Comparison of ENCODE assay signal across 17 cellular contexts in the genomic region with DNA sequence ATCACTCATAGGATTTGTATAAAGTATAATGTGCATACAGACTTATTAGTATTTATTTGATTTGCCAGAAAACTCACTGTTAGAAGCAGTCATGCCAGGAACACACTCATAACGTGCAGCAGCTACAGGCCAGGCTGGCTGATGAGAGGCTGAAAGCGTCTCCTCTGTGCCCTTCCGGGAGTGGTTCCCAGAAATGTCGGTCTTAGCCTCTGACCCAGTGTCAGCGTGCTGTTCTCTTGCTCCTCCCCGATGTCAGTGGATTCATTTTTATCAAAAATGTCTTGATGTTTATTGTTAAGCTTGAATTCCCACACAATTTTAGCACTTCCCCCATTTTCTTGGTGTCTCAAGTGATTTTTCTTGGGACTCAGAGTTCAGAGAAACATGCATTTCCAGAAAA. TPM values are rescaled to one million over a fixed set of nuclear protein-coding genes. Genes with fewer than 3 reads are reported as not detected.
A peak's percentile ranks its signal among the peaks of the same experiment; 100 is the strongest.
DNase-seq lines count a peak whose midpoint lies in the region; TF ChIP-seq lines count a peak whose summit lies in the region.
"Had no signal": no experiment of that assay in that cellular context is flagged by ENCODE, and none has a peak within 500 bp of the region (broad histone marks: within the 10 kb centered on the region; RNA-seq: fewer than 3 reads in every experiment).

No MANE protein-coding gene starts in this region.

- peaks cover 2% of the 10 kb centered on the region for H3K27me3 Mint-ChIP-seq in neural progenitor cell (ENCODE audit: insufficient read depth, low read depth)
- H3K27me3 Mint-ChIP-seq: B cell; CD4-positive, CD25-positive, alpha-beta regulatory T cell had no signal

- H3K4me3 Mint-ChIP-seq in neural progenitor cell: no peak overlapping the region
- H3K4me3 Mint-ChIP-seq: B cell; CD4-positive, CD25-positive, alpha-beta regulatory T cell; H9 had no signal

- H3K9me3 Mint-ChIP-seq in neural progenitor cell: no peaks in the 10 kb centered on the region
- H3K9me3 Mint-ChIP-seq: CD4-positive, CD25-positive, alpha-beta regulatory T cell; H9 had no signal

- no peaks in the 10 kb centered on the region for H4K20me1 ChIP-seq in mammary epithelial cell (ENCODE audit: insufficient read depth, low read length)
- H4K20me1 ChIP-seq in neural progenitor cell (ENCODE audit: low read depth): no peaks in the 10 kb centered on the region

- intact Hi-C loops in breast epithelium (cut with DNase I; ENCODE audit: low total_unique reads) (no loop called here), mammary epithelial cell (cut with micrococcal nuclease) (loop anchor here (10.0 kb wide), 1 partner anchor 537 kb away; the partner anchor contains the start of genes FKBP14 and PLEKHA8)

- H3K4me2 ChIP-seq in mammary epithelial cell (ENCODE audit: insufficient read depth, low read depth, low read length) (no peak overlapping the region), neural progenitor cell (no peak overlapping the region)

- CTCF ChIA-PET in mammary epithelial cell (lab: Charles Lee; ENCODE audit: low non-redundant PET): no interaction called here

- H3K9me3 ChIP-seq in breast epithelium: no peaks in the 10 kb centered on the region
- H3K9me3 ChIP-seq in mammary epithelial cell (replicated peaks; ENCODE audit: insufficient read depth, low read length): no peaks in the 10 kb centered on the region
- H3K9me3 ChIP-seq in neural progenitor cell (ENCODE audit: low read depth): no peaks in the 10 kb centered on the region

- H3K9ac ChIP-seq in mammary epithelial cell (ENCODE audit: insufficient read depth, low read length) (no peak overlapping the region), neural progenitor cell (no peak overlapping the region)

- H3K36me3 Mint-ChIP-seq in neural progenitor cell: peaks cover 6% of the 10 kb centered on the region

- H3K4me1 Mint-ChIP-seq in neural progenitor cell: peaks cover 36% of the 10 kb centered on the region
- H3K4me1 Mint-ChIP-seq: B cell; CD4-positive, CD25-positive, alpha-beta regulatory T cell had no signal

- H3K27ac ChIP-seq in breast epithelium (peak overlapping the region; percentile 44 to 63), mammary epithelial cell (ENCODE audit: insufficient read depth, low read depth, low read length) (no peak overlapping the region), neural progenitor cell (no peak overlapping the region)
- H3K27ac ChIP-seq: 22Rv1, HL-60 had no signal

- H3K4me3 ChIP-seq in breast epithelium: no peak overlapping the region
- H3K4me3 ChIP-seq in mammary epithelial cell (replicated peaks in 1 of 3; ENCODE audit: insufficient read depth in 1 of 3, low read depth in 2 of 3, low read length in 3 of 3): no peak overlapping the region
- no peak overlapping the region for H3K4me3 ChIP-seq in fibroblast of mammary gland (ENCODE audit: control insufficient read depth, low read depth, low read length)
- no peak overlapping the region for H3K4me3 ChIP-seq in neural progenitor cell

- no peaks in the 10 kb centered on the region for H3K27me3 ChIP-seq in breast epithelium
- H3K27me3 ChIP-seq in mammary epithelial cell (ENCODE audit: insufficient read depth, low read length): no peaks in the 10 kb centered on the region
- H3K27me3 ChIP-seq in neural progenitor cell: no peaks in the 10 kb centered on the region

- no peak for TF ChIP-seq POLR2A in breast epithelium (IDR thresholded peaks at IDR 0.05)

- H3K36me3 ChIP-seq in breast epithelium (no peaks in the 10 kb centered on the region), mammary epithelial cell (ENCODE audit: insufficient read depth, low read length) (no peaks in the 10 kb centered on the region), neural progenitor cell (no peaks in the 10 kb centered on the region)

- DNase-seq in breast epithelium (ENCODE audit: low spot score in 2 of 2) (no peak), mammary epithelial cell (no peak), fibroblast of mammary gland (ENCODE audit: low read depth) (peak; percentile 35), neural progenitor cell (ENCODE audit: low spot score) (no peak), DMS 273 (lab: John Stamatoyannopoulos, UW; ENCODE audit: unreplicated experiment) (no peak), NCI-H1048 (lab: John Stamatoyannopoulos, UW) (no peak), NCI-H510A (lab: John Stamatoyannopoulos, UW) (no peak)
- no peak for DNase-seq in stimulated activated CD4-positive, alpha-beta T cell treated with anti-CD3 and anti-CD28 coated beads, Interleukin-4, amount 100 ng/mL, for 1 hour
- DNase-seq: CD4-positive, CD25-positive, alpha-beta regulatory T cell; DMS53; H9; NCI-H187; NCI-H69; SIG-M5 had no signal

- dilution Hi-C loops in mammary epithelial cell (cut with HindIII; ENCODE audit: low sequenced_read_pairs): loop anchor here (5.0 kb wide), 1 partner anchor 64 kb away; no protein-coding TSS in a partner anchor

- H3K4me1 ChIP-seq in breast epithelium (peaks cover 1 to 24% of the 10 kb centered on the region in 2 donors), mammary epithelial cell (ENCODE audit: insufficient read depth, low read length) (peaks cover 36% of the 10 kb centered on the region), neural progenitor cell (peaks cover 31% of the 10 kb centered on the region)

- in situ Hi-C loops in mammary epithelial cell (cut with MboI; ENCODE audit: low sequenced_read_pairs in 2 of 2): loop anchor here (5.0 to 10.0 kb wide), 3 partner anchors 49 to 397 kb away; no protein-coding TSS in a partner anchor

- BruUV-seq in mammary epithelial cell (replicated peaks; lab: Mats Ljungman, UMichigan): no TSS peak

- WGBS in mammary epithelial cell (ENCODE audit: low coverage, missing lambda C conversion rate): 97% methylated on average over 6 of the region's 6 CpGs

- H3F3A ChIP-seq in neural progenitor cell (ENCODE audit: low read depth): peaks cover 24% of the 10 kb centered on the region

- peak overlapping the region; percentile 29 for H3K27ac Mint-ChIP-seq in neural progenitor cell
- H3K27ac Mint-ChIP-seq: B cell; CD4-positive, CD25-positive, alpha-beta regulatory T cell had no signal

- no peak overlapping the region for H2AFZ ChIP-seq in mammary epithelial cell (ENCODE audit: low read depth, low read length)
- peak overlapping the region; percentile 42 for H2AFZ ChIP-seq in neural progenitor cell (replicated peaks)

- TF ChIP-seq CTCF in breast epithelium (IDR thresholded peaks at IDR 0.05) (no peak), mammary epithelial cell (conservative IDR thresholded peaks at IDR 0.05 in 1 of 2, IDR thresholded peaks at IDR 0.05 in 1 of 2; ENCODE audit: extremely low read depth in 1 of 2, insufficient read depth in 1 of 2, low read depth in 1 of 2, low read length in 2 of 2) (no peak), fibroblast of mammary gland (conservative IDR thresholded peaks at IDR 0.05; ENCODE audit: control insufficient read depth, insufficient read depth, low read depth, low read length) (no peak), neural progenitor cell (IDR thresholded peaks at IDR 0.05) (no peak)

- H3K79me2 ChIP-seq in mammary epithelial cell (ENCODE audit: insufficient read depth, low read length): no peaks in the 10 kb centered on the region
- H3K79me2 ChIP-seq in neural progenitor cell (ENCODE audit: low read depth): no peaks in the 10 kb centered on the region

RNA-seq across cellular contexts. Expression of gene GARS1, which starts 33.3 kb away (rescaled TPM):
- total RNA-seq in breast epithelium (10 to 100 TPM; 50.9 to 66.9 (median 56.8) TPM), mammary epithelial cell (100 to 1,000 TPM; 419 to 470 TPM), neural progenitor cell (ENCODE audit: low replicate concordance) (95.9 and 116 TPM in 2 replicates)
- polyA plus RNA-seq in mammary epithelial cell: 609 TPM
- 1,008 TPM for polyA minus RNA-seq in mammary epithelial cell

RNA-seq across cellular contexts. Expression of gene GGCT, which starts 56.8 kb away (rescaled TPM):
- total RNA-seq in breast epithelium: 10 to 100 TPM; 25.3 to 59.6 (median 44.6) TPM
- 10 to 100 TPM; 25.7 to 60.3 TPM for total RNA-seq in mammary epithelial cell
- 39.7 TPM for polyA plus RNA-seq in mammary epithelial cell
- polyA minus RNA-seq in mammary epithelial cell: 11.5 TPM
- total RNA-seq in neural progenitor cell (ENCODE audit: low replicate concordance): 97.1 and 160 TPM in 2 replicates

Comparison
In these comparisons a context has a peak if more than half of its experiments do, and no peak if none do; other contexts are left out.
1. H3K27ac ChIP-seq: peak in breast epithelium (2 of 2); none in mammary epithelial cell (single experiment) and neural progenitor cell (single experiment).